ENCODE assay signal across 8 cellular contexts in genomic region chr1:150560576-150560975, GRCh38. TPM values are rescaled to one million over a fixed set of nuclear protein-coding genes. Genes with fewer than 3 reads are reported as not detected.
A peak's percentile ranks its signal among the peaks of the same experiment; 100 is the strongest.
DNase-seq lines count a peak whose midpoint lies in the region; ATAC-seq and TF ChIP-seq lines count a peak whose summit lies in the region.

No MANE protein-coding gene starts in this region.

- H3K4me1 ChIP-seq in right lobe of liver (peaks cover 0 to 54% (median 24%) of the 10 kb centered on the region in 4 donors), thoracic aorta (ENCODE audit: control insufficient read depth in 1 of 2, low read depth in 2 of 2) (peaks cover 59 to 66% of the 10 kb centered on the region in 2 donors)

- peaks cover 4% of the 10 kb centered on the region for H3K36me3 Mint-ChIP-seq in activated CD4-positive, alpha-beta T cell treated with anti-CD3 and anti-CD28 coated beads, Interleukin-2, amount 10 ng/mL, durations not matched to agents 7 days and 5 days (ENCODE audit: low read depth)

- CTCF ChIA-PET in activated CD4-positive, alpha-beta T cell treated with anti-CD3 and anti-CD28 coated beads, Interleukin-2, amount 10 ng/mL, durations not matched to agents 7 days and 5 days (lab: Charles Lee): interaction anchor here (0.6 to 9.9 kb wide), 45 partner anchors 13 to 439 kb away, joined by 3 to 158 read pairs (median 4); partner anchors contain the start of genes ADAMTSL4, CA14, ECM1 and ENSA

- POLR2A ChIA-PET in activated CD4-positive, alpha-beta T cell treated with anti-CD3 and anti-CD28 coated beads, Interleukin-2, amount 10 ng/mL, durations not matched to agents 7 days and 5 days (lab: Charles Lee): interaction anchor here (1.1 to 5.1 kb wide), 3 partner anchors 12 to 69 kb away, joined by 3 to 50 read pairs (median 41); partner anchors contain the start of genes ENSA and MCL1

- H3K4me3 Mint-ChIP-seq in activated CD4-positive, alpha-beta T cell treated with anti-CD3 and anti-CD28 coated beads, Interleukin-2, amount 10 ng/mL, durations not matched to agents 7 days and 5 days: peak overlapping the region; percentile 84

- H3K4me3 ChIP-seq in right lobe of liver (peak overlapping the region; percentile 39 to 62 (median 58)), thoracic aorta (peak overlapping the region; percentile 71)

- H3K4me1 Mint-ChIP-seq in activated CD4-positive, alpha-beta T cell treated with anti-CD3 and anti-CD28 coated beads, Interleukin-2, amount 10 ng/mL, durations not matched to agents 7 days and 5 days: peaks cover 52% of the 10 kb centered on the region

- H3K9me3 ChIP-seq in right lobe of liver (no peaks in the 10 kb centered on the region), thoracic aorta (no peaks in the 10 kb centered on the region)

- no peaks in the 10 kb centered on the region for H3K27me3 Mint-ChIP-seq in activated CD4-positive, alpha-beta T cell treated with anti-CD3 and anti-CD28 coated beads, Interleukin-2, amount 10 ng/mL, durations not matched to agents 7 days and 5 days

- H3K36me3 ChIP-seq in right lobe of liver (peaks cover 0 to 10% (median 0%) of the 10 kb centered on the region in 4 donors), thoracic aorta (peaks cover 4% of the 10 kb centered on the region)

- H3K27ac ChIP-seq in right lobe of liver: peak overlapping the region; percentile 94 to 99 (median 99)
- peak overlapping the region; percentile 99 to 100 for H3K27ac ChIP-seq in thoracic aorta

- H3K27me3 ChIP-seq in right lobe of liver: no peaks in the 10 kb centered on the region
- no peaks in the 10 kb centered on the region for H3K27me3 ChIP-seq in thoracic aorta (replicated peaks; ENCODE audit: insufficient read depth)

- 29% methylated on average over 2 of the region's 4 CpGs for WGBS in right lobe of liver (ENCODE audit: insufficient coverage, low coverage, low lambda C conversion rate, missing lambda C conversion rate)

- TF ChIP-seq CTCF in right lobe of liver (IDR thresholded peaks at IDR 0.05) (no peak), thoracic aorta (IDR thresholded peaks at IDR 0.05) (no peak)

- intact Hi-C loops in right lobe of liver (cut with DNase I): loop anchor here in 1 of 2 donors (5.0 kb wide), 1 partner anchor 57 kb away; no protein-coding TSS in a partner anchor

- DNase-seq in activated CD4-positive, alpha-beta T cell treated with anti-CD3 and anti-CD28 coated beads, Interleukin-2, amount 10 ng/mL, durations not matched to agents 7 days and 5 days: no peak
- no peak for DNase-seq in activated CD4-positive, alpha-beta T cell treated with anti-CD3 and anti-CD28 coated beads for 48 hours
- DNase-seq in astrocyte of the hippocampus (ENCODE audit: low read depth, low spot score) (peak; percentile 27), right lobe of liver (no peak), thoracic aorta (ENCODE audit: low spot score) (no peak), NOMO-1 (lab: John Stamatoyannopoulos, UW; ENCODE audit: unreplicated experiment in 2 of 2) (no peak), COLO668 (lab: John Stamatoyannopoulos, UW; ENCODE audit: unreplicated experiment) (no peak)

- peak overlapping the region; percentile 98 for H3K27ac Mint-ChIP-seq in activated CD4-positive, alpha-beta T cell treated with anti-CD3 and anti-CD28 coated beads, Interleukin-2, amount 10 ng/mL, durations not matched to agents 7 days and 5 days

- no peak for TF ChIP-seq POLR2A in right lobe of liver (IDR thresholded peaks at IDR 0.05)

- ATAC-seq in right lobe of liver: no peak
- ATAC-seq in thoracic aorta (ENCODE audit: insufficient number of reproducible peaks, low FRiP score, low read depth): no peak
- ATAC-seq in GM18511 (IDR thresholded peaks at IDR 0.05; ENCODE audit: unreplicated experiment): no peak

- no peaks in the 10 kb centered on the region for H3K9me3 Mint-ChIP-seq in activated CD4-positive, alpha-beta T cell treated with anti-CD3 and anti-CD28 coated beads, Interleukin-2, amount 10 ng/mL, durations not matched to agents 7 days and 5 days

RNA-seq across cellular contexts. Expression of gene ADAMTSL4, which starts 11.4 kb away (rescaled TPM):
- total RNA-seq in activated CD4-positive, alpha-beta T cell treated with anti-CD3 and anti-CD28 coated beads, Interleukin-2, amount 10 ng/mL, durations not matched to agents 7 days and 5 days: under 1 TPM; 0.06 to 0.15 TPM
- 10 to 100 TPM; 20.5 to 35.2 (median 31.5) TPM for total RNA-seq in right lobe of liver
- total RNA-seq in thoracic aorta: 10 to 100 TPM; 28.4 to 45.1 TPM

RNA-seq across cellular contexts. Expression of gene MCL1, which starts 18.8 kb away (rescaled TPM):
- 100 to 1,000 TPM; 260 to 311 TPM for total RNA-seq in activated CD4-positive, alpha-beta T cell treated with anti-CD3 and anti-CD28 coated beads, Interleukin-2, amount 10 ng/mL, durations not matched to agents 7 days and 5 days
- total RNA-seq in right lobe of liver (100 to 1,000 TPM in 5 of 6 experiments, 10 to 100 TPM in 1; 83.6 to 266 (median 158) TPM), thoracic aorta (100 to 1,000 TPM; 588 to 607 TPM)

RNA-seq across cellular contexts. Expression of gene FALEC, which starts 45.0 kb away (rescaled TPM):
- under 1 TPM in 1 of 2 experiments, not detected in 1; 0.64 TPM for total RNA-seq in activated CD4-positive, alpha-beta T cell treated with anti-CD3 and anti-CD28 coated beads, Interleukin-2, amount 10 ng/mL, durations not matched to agents 7 days and 5 days
- not detected for total RNA-seq in right lobe of liver
- total RNA-seq in thoracic aorta: not detected

RNA-seq across cellular contexts. Expression of gene ECM1, which starts 52.7 kb away (rescaled TPM):
- total RNA-seq in activated CD4-positive, alpha-beta T cell treated with anti-CD3 and anti-CD28 coated beads, Interleukin-2, amount 10 ng/mL, durations not matched to agents 7 days and 5 days: 1 to 10 TPM in 1 of 2 experiments, under 1 TPM in 1; 0.87 to 1.2 TPM
- total RNA-seq in right lobe of liver (10 to 100 TPM in 5 of 6 experiments, 1 to 10 TPM in 1; 8.8 to 26.7 (median 14.9) TPM), thoracic aorta (10 to 100 TPM; 22.8 to 54.0 TPM)

Comparison
In these comparisons a context has a peak if more than half of its experiments do, and no peak if none do; other contexts are left out.
1. RNA of gene ADAMTSL4, which starts 11.4 kb away (total RNA-seq): 28.4 to 45.1 TPM in thoracic aorta and 20.5 to 35.2 TPM in right lobe of liver; 0.06 to 0.15 TPM in activated CD4-positive, alpha-beta T cell treated with anti-CD3 and anti-CD28 coated beads, Interleukin-2, amount 10 ng/mL, durations not matched to agents 7 days and 5 days; every median in the first group is over 10 times any median in the second.